In the genomic region with DNA sequence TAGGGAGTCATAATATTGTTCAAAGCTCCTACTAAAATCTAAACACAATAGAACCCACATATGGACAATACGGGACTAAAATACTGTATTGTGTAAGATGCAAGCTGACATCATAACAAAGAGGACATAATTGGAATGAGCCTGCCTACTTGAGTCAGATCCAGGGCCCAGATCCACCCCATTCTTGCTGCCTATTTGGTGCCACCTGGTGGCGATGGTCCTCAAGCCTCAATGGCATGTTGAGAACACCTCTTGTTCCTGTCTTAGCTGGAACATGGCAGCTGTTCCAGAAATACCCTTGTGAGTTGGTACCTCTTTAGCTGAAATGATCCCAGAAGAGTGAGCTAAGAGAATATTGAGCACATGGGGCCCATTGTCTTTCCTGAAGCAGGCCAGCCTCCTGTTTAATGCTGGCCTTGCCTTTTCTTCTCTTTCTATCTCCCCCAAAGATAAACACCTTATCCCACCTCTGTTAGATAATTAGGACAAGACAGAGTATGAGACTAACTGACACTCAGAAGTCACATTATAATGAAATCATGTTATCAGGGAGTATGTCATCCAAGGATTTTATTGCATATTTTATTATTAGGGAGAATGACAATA, we compare ENCODE assay signal across 1 cellular context.
TF ChIP-seq lines count a peak whose summit lies in the region.

No MANE protein-coding gene starts in this region.

TF ChIP-seq in WTC11, 78 proteins besides CTCF, POLR2A, EP300 and RAD21 (continued from another document):
- TF ChIP-seq, protein P1, sequence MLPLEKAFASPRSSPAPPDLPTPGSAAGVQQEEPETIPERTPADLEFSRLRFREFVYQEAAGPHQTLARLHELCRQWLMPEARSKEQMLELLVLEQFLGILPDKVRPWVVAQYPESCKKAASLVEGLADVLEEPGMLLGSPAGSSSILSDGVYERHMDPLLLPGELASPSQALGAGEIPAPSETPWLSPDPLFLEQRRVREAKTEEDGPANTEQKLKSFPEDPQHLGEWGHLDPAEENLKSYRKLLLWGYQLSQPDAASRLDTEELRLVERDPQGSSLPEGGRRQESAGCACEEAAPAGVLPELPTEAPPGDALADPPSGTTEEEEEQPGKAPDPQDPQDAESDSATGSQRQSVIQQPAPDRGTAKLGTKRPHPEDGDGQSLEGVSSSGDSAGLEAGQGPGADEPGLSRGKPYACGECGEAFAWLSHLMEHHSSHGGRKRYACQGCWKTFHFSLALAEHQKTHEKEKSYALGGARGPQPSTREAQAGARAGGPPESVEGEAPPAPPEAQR (CRISPR knock-in tag; IDR thresholded peaks at IDR 0.05): no peak
- TF ChIP-seq, protein P2, sequence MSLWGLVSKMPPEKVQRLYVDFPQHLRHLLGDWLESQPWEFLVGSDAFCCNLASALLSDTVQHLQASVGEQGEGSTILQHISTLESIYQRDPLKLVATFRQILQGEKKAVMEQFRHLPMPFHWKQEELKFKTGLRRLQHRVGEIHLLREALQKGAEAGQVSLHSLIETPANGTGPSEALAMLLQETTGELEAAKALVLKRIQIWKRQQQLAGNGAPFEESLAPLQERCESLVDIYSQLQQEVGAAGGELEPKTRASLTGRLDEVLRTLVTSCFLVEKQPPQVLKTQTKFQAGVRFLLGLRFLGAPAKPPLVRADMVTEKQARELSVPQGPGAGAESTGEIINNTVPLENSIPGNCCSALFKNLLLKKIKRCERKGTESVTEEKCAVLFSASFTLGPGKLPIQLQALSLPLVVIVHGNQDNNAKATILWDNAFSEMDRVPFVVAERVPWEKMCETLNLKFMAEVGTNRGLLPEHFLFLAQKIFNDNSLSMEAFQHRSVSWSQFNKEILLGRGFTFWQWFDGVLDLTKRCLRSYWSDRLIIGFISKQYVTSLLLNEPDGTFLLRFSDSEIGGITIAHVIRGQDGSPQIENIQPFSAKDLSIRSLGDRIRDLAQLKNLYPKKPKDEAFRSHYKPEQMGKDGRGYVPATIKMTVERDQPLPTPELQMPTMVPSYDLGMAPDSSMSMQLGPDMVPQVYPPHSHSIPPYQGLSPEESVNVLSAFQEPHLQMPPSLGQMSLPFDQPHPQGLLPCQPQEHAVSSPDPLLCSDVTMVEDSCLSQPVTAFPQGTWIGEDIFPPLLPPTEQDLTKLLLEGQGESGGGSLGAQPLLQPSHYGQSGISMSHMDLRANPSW (CRISPR knock-in tag; conservative IDR thresholded peaks at IDR 0.05; ENCODE audit: low read depth): no peak
- TF ChIP-seq, protein P3, sequence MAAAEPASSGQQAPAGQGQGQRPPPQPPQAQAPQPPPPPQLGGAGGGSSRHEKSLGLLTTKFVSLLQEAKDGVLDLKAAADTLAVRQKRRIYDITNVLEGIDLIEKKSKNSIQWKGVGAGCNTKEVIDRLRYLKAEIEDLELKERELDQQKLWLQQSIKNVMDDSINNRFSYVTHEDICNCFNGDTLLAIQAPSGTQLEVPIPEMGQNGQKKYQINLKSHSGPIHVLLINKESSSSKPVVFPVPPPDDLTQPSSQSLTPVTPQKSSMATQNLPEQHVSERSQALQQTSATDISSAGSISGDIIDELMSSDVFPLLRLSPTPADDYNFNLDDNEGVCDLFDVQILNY (CRISPR knock-in tag; IDR thresholded peaks at IDR 0.05): no peak
- no peak for TF ChIP-seq GABPB1 (CRISPR knock-in tag; IDR thresholded peaks at IDR 0.05)
- no peak for TF ChIP-seq PRRX2 (CRISPR knock-in tag; IDR thresholded peaks at IDR 0.05)
TF ChIP-seq in WTC11: peak in this region for 0.
